ENCODE assay signal across 8 cellular contexts in the genomic region with DNA sequence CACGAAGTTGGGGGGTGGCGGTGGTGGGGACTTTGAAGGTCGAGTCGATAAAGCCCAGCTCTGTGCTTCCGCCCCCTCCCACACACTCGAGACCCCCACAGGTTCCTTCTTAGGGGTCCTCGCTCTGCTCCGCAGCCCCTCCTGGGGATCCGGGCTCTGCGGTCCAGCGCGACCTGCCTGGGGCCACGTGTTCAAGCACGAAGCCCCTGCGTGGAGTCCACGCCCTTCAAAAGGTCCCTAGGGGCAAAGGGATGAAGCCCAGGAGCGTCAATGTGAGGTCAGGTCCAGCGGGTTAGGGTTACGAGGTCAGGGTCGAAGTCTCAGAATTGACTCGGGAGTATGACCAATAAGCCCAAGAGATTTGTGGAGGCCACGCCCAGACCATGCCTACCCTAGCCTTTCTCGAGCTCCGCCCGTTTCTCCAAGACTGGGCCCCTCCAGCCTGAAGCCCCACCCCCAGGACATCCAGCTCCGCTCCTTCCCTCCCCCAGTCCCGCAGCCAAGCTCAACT. TPM values are rescaled to one million over a fixed set of nuclear protein-coding genes. Genes with fewer than 3 reads are reported as not detected.
DNase-seq lines count a peak whose midpoint lies in the region; ATAC-seq, FAIRE-seq and TF ChIP-seq lines count a peak whose summit lies in the region.

No MANE protein-coding gene starts in this region.

- no peak overlapping the region for H3K27ac ChIP-seq in pancreas

- peaks cover 0 to 6% (median 0%) of the 10 kb centered on the region in 3 donors for H3K36me3 ChIP-seq in pancreas

- intact Hi-C loops in pancreas (cut with DNase I), result no loop called here

- peak overlapping the region in 3 of 4 donors; percentile 28 to 54 (median 45) for H3K4me3 ChIP-seq in pancreas

- ATAC-seq in pancreas (peak; percentile 41 to 73 (median 58)), GM19397 (IDR thresholded peaks at IDR 0.05; ENCODE audit: unreplicated experiment) (no peak)

- peaks cover 0 to 12% (median 2%) of the 10 kb centered on the region in 4 donors for H3K27me3 ChIP-seq in pancreas

- no peak for TF ChIP-seq CTCF in D721Med (IDR thresholded peaks at IDR 0.05; ENCODE audit: insufficient read depth, missing control alignments)
- no peak for TF ChIP-seq CTCF in pancreas (IDR thresholded peaks at IDR 0.05)

- H3K4me1 ChIP-seq in pancreas, result peaks cover 9 to 24% (median 21%) of the 10 kb centered on the region in 3 donors

- no peaks in the 10 kb centered on the region for H3K9me3 ChIP-seq in pancreas

- DNase-seq in D721Med (ENCODE audit: insufficient read length, low spot score), result peak; percentile 77
- peak; percentile 94 for DNase-seq in HuH-7 (ENCODE audit: low spot score)
- DNase-seq in activated T-cell treated with anti-CD3 and anti-CD28 coated beads, Interleukin-2, amount 50 U/mL, for 48 hours, result peak; percentile 57 to 61
- peak; percentile 19 for DNase-seq in foreskin melanocyte
- DNase-seq in pancreas, result peak in 2 of 6 donors; percentile 57 to 63
- no peak for DNase-seq in ureter (ENCODE audit: low spot score)
- DNase-seq in inferior parietal cortex (ENCODE audit: extremely low spot score), result no peak

- no peak for FAIRE-seq in D721Med (lab: Jason Lieb, UNC)
- FAIRE-seq in pancreas (lab: Jason Lieb, UNC), result no peak

- 4 to 5% methylated on average over 25 to 27 of the region's 27 CpGs for WGBS in pancreas, 2 donors

RNA-seq across cellular contexts. Expression of a gene that starts 0.8 kb away (rescaled TPM):
- total RNA-seq in pancreas, result under 1 TPM in 5 of 6 donors, not detected in 1; 0.03 to 0.37 (median 0.09) TPM
- under 1 TPM; 0.02 to 0.11 TPM for polyA plus RNA-seq in pancreas
- 0.36 TPM for total RNA-seq in ureter

RNA-seq across cellular contexts. Expression of a gene that starts 12.8 kb away (rescaled TPM):
- 10 to 100 TPM; 26.9 to 42.3 (median 36.1) TPM for total RNA-seq in pancreas
- polyA plus RNA-seq in pancreas, result 10 to 100 TPM; 70.1 to 80.8 TPM
- 101 TPM for total RNA-seq in ureter

RNA-seq across cellular contexts. Expression of a gene that starts 27.2 kb away (rescaled TPM):
- total RNA-seq in pancreas (10 to 100 TPM in 4 of 6 donors, 1 to 10 TPM in 2; 7.6 to 30.2 (median 12.7) TPM), ureter (70.5 TPM)
- 10 to 100 TPM in 1 of 2 donors, 1 to 10 TPM in 1; 6.9 to 25.4 TPM for polyA plus RNA-seq in pancreas

RNA-seq across cellular contexts. Expression of a gene that starts 51.5 kb away (rescaled TPM):
- total RNA-seq in pancreas (1 to 10 TPM in 3 of 6 donors, under 1 TPM in 3; 0.43 to 1.1 (median 0.80) TPM), ureter (1.1 TPM)
- polyA plus RNA-seq in pancreas, result 1 to 10 TPM; 1.1 to 1.7 TPM

Comparison
In these comparisons a context has a peak if more than half of its experiments do, and no peak if none do; other contexts are left out.
1. DNase-seq: peak in D721Med (single experiment), HuH-7 (single experiment), activated T-cell treated with anti-CD3 and anti-CD28 coated beads, Interleukin-2, amount 50 U/mL, for 48 hours (2 of 2) and foreskin melanocyte (single experiment); none in ureter (single experiment) and inferior parietal cortex (single experiment).